In the genomic region with DNA sequence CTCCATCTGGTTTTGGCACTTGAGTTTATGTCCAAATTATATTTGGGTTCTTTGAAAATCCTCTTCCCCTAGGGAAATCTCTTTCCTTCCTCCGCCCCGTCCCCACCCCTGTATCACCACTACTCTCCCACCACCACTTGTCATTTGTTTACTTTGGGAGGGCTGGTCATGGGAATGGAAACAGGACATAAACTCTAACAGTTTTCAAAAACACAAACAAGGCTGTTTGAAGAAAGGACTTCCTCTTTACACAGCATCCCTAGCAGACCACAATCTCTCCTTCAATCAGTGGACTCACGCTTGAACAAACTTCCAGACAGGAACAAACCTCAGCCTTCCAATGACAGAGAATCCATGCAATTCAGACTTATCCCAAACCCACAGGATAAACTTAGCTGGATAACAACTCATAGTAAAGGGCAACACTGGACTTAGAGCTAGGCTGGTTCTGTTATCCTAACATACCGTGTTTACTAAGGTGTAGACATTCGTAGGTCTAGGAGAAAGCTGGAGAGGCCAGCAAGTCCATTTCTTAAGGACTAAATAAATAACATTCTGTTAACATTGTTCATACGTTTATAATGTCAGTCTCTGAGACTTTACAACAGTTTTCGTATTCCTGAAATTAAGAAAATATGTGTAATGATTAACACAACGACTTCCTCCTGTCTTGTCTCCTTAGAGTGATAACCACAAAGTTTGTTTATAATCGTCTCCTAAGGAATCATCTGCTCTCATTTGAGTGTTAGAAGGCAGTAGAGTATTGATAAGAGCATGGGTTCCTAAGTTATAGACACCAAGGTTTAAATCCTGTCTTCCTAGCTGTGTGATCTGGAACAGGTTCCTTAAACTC, we compare ENCODE assay signal across 1 cellular context.
TF ChIP-seq lines count a peak whose summit lies in the region.

No MANE protein-coding gene starts in this region.

TF ChIP-seq in HepG2, 621 proteins besides CTCF, POLR2A, EP300 and RAD21 (continued from another document and continues in another):
- TF ChIP-seq, protein P1, sequence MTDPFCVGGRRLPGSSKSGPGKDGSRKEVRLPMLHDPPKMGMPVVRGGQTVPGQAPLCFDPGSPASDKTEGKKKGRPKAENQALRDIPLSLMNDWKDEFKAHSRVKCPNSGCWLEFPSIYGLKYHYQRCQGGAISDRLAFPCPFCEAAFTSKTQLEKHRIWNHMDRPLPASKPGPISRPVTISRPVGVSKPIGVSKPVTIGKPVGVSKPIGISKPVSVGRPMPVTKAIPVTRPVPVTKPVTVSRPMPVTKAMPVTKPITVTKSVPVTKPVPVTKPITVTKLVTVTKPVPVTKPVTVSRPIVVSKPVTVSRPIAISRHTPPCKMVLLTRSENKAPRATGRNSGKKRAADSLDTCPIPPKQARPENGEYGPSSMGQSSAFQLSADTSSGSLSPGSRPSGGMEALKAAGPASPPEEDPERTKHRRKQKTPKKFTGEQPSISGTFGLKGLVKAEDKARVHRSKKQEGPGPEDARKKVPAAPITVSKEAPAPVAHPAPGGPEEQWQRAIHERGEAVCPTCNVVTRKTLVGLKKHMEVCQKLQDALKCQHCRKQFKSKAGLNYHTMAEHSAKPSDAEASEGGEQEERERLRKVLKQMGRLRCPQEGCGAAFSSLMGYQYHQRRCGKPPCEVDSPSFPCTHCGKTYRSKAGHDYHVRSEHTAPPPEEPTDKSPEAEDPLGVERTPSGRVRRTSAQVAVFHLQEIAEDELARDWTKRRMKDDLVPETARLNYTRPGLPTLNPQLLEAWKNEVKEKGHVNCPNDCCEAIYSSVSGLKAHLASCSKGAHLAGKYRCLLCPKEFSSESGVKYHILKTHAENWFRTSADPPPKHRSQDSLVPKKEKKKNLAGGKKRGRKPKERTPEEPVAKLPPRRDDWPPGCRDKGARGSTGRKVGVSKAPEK (CRISPR knock-in tag; IDR thresholded peaks at IDR 0.05; ENCODE audit: borderline replicate concordance): 0 out of 2 replicates have a peak, but pooled peaks have one; percentile 73
- no peak for TF ChIP-seq ZNF383 (CRISPR knock-in tag; IDR thresholded peaks at IDR 0.05; ENCODE audit: borderline replicate concordance)
- peak; percentile 67; the same call in 1 of the 2 replicates for TF ChIP-seq ZNF292 (CRISPR knock-in tag; IDR thresholded peaks at IDR 0.05; ENCODE audit: borderline replicate concordance, low read depth)
- TF ChIP-seq, protein P2, sequence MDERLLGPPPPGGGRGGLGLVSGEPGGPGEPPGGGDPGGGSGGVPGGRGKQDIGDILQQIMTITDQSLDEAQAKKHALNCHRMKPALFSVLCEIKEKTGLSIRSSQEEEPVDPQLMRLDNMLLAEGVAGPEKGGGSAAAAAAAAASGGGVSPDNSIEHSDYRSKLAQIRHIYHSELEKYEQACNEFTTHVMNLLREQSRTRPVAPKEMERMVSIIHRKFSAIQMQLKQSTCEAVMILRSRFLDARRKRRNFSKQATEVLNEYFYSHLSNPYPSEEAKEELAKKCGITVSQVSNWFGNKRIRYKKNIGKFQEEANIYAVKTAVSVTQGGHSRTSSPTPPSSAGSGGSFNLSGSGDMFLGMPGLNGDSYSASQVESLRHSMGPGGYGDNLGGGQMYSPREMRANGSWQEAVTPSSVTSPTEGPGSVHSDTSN (CRISPR knock-in tag; IDR thresholded peaks at IDR 0.05): peak; percentile 8; the same call in 1 of the 2 replicates
- peak; percentile 84 for TF ChIP-seq ZKSCAN8 (CRISPR knock-in tag; IDR thresholded peaks at IDR 0.05; ENCODE audit: borderline replicate concordance)
- TF ChIP-seq ZNF331 (CRISPR knock-in tag; IDR thresholded peaks at IDR 0.05): peak; percentile 76
- TF ChIP-seq SRSF1 (optimal IDR thresholded peaks at IDR 0.05; ENCODE audit: low read depth, low read length): no peak
- TF ChIP-seq HOXD1 (CRISPR knock-in tag; IDR thresholded peaks at IDR 0.05): peak; percentile 79; the same call in 1 of the 2 replicates
- TF ChIP-seq TCF12 (IDR thresholded peaks at IDR 0.05): no peak
- peak; percentile 86; the same call in 1 of the 2 replicates for TF ChIP-seq TCF12 (CRISPR knock-in tag; IDR thresholded peaks at IDR 0.05)
- TF ChIP-seq, protein P3, sequence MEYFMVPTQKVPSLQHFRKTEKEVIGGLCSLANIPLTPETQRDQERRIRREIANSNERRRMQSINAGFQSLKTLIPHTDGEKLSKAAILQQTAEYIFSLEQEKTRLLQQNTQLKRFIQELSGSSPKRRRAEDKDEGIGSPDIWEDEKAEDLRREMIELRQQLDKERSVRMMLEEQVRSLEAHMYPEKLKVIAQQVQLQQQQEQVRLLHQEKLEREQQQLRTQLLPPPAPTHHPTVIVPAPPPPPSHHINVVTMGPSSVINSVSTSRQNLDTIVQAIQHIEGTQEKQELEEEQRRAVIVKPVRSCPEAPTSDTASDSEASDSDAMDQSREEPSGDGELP (IDR thresholded peaks at IDR 0.05; ENCODE audit: borderline replicate concordance, low read depth): peak; percentile 70; the same call in 1 of the 2 replicates
- no peak for TF ChIP-seq MTA1 (CRISPR knock-in tag; IDR thresholded peaks at IDR 0.05; ENCODE audit: borderline replicate concordance)
- TF ChIP-seq, protein P4, sequence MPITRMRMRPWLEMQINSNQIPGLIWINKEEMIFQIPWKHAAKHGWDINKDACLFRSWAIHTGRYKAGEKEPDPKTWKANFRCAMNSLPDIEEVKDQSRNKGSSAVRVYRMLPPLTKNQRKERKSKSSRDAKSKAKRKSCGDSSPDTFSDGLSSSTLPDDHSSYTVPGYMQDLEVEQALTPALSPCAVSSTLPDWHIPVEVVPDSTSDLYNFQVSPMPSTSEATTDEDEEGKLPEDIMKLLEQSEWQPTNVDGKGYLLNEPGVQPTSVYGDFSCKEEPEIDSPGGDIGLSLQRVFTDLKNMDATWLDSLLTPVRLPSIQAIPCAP (CRISPR knock-in tag; IDR thresholded peaks at IDR 0.05; ENCODE audit: low read depth): no peak
- peak; percentile 92 for TF ChIP-seq ISL2 (CRISPR knock-in tag; IDR thresholded peaks at IDR 0.05)
- TF ChIP-seq, protein P5, sequence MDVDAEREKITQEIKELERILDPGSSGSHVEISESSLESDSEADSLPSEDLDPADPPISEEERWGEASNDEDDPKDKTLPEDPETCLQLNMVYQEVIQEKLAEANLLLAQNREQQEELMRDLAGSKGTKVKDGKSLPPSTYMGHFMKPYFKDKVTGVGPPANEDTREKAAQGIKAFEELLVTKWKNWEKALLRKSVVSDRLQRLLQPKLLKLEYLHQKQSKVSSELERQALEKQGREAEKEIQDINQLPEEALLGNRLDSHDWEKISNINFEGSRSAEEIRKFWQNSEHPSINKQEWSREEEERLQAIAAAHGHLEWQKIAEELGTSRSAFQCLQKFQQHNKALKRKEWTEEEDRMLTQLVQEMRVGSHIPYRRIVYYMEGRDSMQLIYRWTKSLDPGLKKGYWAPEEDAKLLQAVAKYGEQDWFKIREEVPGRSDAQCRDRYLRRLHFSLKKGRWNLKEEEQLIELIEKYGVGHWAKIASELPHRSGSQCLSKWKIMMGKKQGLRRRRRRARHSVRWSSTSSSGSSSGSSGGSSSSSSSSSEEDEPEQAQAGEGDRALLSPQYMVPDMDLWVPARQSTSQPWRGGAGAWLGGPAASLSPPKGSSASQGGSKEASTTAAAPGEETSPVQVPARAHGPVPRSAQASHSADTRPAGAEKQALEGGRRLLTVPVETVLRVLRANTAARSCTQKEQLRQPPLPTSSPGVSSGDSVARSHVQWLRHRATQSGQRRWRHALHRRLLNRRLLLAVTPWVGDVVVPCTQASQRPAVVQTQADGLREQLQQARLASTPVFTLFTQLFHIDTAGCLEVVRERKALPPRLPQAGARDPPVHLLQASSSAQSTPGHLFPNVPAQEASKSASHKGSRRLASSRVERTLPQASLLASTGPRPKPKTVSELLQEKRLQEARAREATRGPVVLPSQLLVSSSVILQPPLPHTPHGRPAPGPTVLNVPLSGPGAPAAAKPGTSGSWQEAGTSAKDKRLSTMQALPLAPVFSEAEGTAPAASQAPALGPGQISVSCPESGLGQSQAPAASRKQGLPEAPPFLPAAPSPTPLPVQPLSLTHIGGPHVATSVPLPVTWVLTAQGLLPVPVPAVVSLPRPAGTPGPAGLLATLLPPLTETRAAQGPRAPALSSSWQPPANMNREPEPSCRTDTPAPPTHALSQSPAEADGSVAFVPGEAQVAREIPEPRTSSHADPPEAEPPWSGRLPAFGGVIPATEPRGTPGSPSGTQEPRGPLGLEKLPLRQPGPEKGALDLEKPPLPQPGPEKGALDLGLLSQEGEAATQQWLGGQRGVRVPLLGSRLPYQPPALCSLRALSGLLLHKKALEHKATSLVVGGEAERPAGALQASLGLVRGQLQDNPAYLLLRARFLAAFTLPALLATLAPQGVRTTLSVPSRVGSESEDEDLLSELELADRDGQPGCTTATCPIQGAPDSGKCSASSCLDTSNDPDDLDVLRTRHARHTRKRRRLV (CRISPR knock-in tag; IDR thresholded peaks at IDR 0.05): 0 out of 2 replicates have a peak, but pooled peaks have one; percentile 56
- TF ChIP-seq BHLHE40 (IDR thresholded peaks at IDR 0.05; ENCODE audit: low read length): peak; percentile 80
- TF ChIP-seq NFRKB (IDR thresholded peaks at IDR 0.05): no peak
- TF ChIP-seq ZNF570 (CRISPR knock-in tag; IDR thresholded peaks at IDR 0.05; ENCODE audit: borderline replicate concordance): no peak
- TF ChIP-seq NKX3-1 (CRISPR knock-in tag; IDR thresholded peaks at IDR 0.05): peak; percentile 93
- TF ChIP-seq, protein P6, sequence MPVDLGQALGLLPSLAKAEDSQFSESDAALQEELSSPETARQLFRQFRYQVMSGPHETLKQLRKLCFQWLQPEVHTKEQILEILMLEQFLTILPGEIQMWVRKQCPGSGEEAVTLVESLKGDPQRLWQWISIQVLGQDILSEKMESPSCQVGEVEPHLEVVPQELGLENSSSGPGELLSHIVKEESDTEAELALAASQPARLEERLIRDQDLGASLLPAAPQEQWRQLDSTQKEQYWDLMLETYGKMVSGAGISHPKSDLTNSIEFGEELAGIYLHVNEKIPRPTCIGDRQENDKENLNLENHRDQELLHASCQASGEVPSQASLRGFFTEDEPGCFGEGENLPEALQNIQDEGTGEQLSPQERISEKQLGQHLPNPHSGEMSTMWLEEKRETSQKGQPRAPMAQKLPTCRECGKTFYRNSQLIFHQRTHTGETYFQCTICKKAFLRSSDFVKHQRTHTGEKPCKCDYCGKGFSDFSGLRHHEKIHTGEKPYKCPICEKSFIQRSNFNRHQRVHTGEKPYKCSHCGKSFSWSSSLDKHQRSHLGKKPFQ (CRISPR knock-in tag; IDR thresholded peaks at IDR 0.05; ENCODE audit: insufficient replicate concordance): peak; percentile 79
- TF ChIP-seq, protein P7, sequence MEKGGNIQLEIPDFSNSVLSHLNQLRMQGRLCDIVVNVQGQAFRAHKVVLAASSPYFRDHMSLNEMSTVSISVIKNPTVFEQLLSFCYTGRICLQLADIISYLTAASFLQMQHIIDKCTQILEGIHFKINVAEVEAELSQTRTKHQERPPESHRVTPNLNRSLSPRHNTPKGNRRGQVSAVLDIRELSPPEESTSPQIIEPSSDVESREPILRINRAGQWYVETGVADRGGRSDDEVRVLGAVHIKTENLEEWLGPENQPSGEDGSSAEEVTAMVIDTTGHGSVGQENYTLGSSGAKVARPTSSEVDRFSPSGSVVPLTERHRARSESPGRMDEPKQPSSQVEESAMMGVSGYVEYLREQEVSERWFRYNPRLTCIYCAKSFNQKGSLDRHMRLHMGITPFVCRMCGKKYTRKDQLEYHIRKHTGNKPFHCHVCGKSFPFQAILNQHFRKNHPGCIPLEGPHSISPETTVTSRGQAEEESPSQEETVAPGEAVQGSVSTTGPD (CRISPR knock-in tag; IDR thresholded peaks at IDR 0.05): no peak
- peak; percentile 97 for TF ChIP-seq NFIC (IDR thresholded peaks at IDR 0.05; ENCODE audit: low read length)
- TF ChIP-seq, protein P8, sequence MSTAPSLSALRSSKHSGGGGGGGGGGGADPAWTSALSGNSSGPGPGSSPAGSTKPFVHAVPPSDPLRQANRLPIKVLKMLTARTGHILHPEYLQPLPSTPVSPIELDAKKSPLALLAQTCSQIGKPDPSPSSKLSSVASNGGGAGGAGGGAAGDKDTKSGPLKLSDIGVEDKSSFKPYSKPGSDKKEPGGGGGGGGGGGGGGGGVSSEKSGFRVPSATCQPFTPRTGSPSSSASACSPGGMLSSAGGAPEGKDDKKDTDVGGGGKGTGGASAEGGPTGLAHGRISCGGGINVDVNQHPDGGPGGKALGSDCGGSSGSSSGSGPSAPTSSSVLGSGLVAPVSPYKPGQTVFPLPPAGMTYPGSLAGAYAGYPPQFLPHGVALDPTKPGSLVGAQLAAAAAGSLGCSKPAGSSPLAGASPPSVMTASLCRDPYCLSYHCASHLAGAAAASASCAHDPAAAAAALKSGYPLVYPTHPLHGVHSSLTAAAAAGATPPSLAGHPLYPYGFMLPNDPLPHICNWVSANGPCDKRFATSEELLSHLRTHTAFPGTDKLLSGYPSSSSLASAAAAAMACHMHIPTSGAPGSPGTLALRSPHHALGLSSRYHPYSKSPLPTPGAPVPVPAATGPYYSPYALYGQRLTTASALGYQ (CRISPR knock-in tag; IDR thresholded peaks at IDR 0.05): peak; percentile 92
- TF ChIP-seq, protein P9, sequence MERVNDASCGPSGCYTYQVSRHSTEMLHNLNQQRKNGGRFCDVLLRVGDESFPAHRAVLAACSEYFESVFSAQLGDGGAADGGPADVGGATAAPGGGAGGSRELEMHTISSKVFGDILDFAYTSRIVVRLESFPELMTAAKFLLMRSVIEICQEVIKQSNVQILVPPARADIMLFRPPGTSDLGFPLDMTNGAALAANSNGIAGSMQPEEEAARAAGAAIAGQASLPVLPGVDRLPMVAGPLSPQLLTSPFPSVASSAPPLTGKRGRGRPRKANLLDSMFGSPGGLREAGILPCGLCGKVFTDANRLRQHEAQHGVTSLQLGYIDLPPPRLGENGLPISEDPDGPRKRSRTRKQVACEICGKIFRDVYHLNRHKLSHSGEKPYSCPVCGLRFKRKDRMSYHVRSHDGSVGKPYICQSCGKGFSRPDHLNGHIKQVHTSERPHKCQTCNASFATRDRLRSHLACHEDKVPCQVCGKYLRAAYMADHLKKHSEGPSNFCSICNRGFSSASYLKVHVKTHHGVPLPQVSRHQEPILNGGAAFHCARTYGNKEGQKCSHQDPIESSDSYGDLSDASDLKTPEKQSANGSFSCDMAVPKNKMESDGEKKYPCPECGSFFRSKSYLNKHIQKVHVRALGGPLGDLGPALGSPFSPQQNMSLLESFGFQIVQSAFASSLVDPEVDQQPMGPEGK (CRISPR knock-in tag; IDR thresholded peaks at IDR 0.05): peak; percentile 68
- TF ChIP-seq ZNF747 (CRISPR knock-in tag; IDR thresholded peaks at IDR 0.05; ENCODE audit: borderline replicate concordance): peak; percentile 76; the same call in 1 of the 2 replicates
- no peak for TF ChIP-seq ZNF883 (CRISPR knock-in tag; IDR thresholded peaks at IDR 0.05; ENCODE audit: not compliant biosample characterization)
- peak; percentile 78; the same call in 1 of the 2 replicates for TF ChIP-seq KLF9 (CRISPR knock-in tag; IDR thresholded peaks at IDR 0.05; ENCODE audit: low read depth)
- TF ChIP-seq NFKBIZ (CRISPR knock-in tag; IDR thresholded peaks at IDR 0.05): peak; percentile 77
